In the genomic region with DNA sequence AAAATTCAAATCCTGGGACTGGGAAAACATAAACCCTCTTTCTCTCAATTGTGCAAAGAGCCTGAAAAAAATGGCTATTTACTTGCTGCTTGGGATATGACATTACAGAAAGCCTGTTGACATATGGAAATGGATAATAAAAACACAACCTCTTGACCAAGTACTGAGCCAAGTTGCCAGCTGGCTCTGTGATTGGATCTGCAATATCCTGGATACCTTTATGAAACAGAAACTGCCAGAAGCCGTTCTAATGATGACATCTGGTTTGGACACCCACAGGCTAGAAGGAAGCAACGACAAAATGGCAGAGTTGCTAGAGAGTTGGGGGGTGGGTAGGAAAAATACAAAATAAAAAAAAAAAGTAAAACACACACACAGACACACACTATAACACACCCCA, we compare ENCODE assay signal across 31 cellular contexts.
DNase-seq lines count a peak whose midpoint lies in the region; ATAC-seq, FAIRE-seq and TF ChIP-seq lines count a peak whose summit lies in the region.
"Had no signal": no experiment of that assay in that cellular context is flagged by ENCODE, and none has a peak within 500 bp of the region (broad histone marks: within the 10 kb centered on the region; RNA-seq: fewer than 3 reads in every experiment).

No MANE protein-coding gene starts in this region.

- no peak overlapping the region for H4K8ac ChIP-seq in H1 (ENCODE audit: extremely low read depth, insufficient read depth, low read length)

- H3K18ac ChIP-seq in H1 (ENCODE audit: extremely low read depth, low read length): no peak overlapping the region

- TF ChIP-seq EP300 in H1 (IDR thresholded peaks at IDR 0.05; ENCODE audit: borderline replicate concordance in 1 of 2, low read depth in 2 of 2, low read length in 2 of 2): no peak
- no peak for TF ChIP-seq EP300 in transverse colon (IDR thresholded peaks at IDR 0.05; ENCODE audit: low read depth)

- no peak overlapping the region for H2BK15ac ChIP-seq in H1 (ENCODE audit: low read length)

- no peak overlapping the region for H3K23ac ChIP-seq in H1 (ENCODE audit: insufficient read length)

- H3K4ac ChIP-seq in H1 (replicated peaks; ENCODE audit: insufficient read length, low read depth, low read length): no peak overlapping the region

- H4K5ac ChIP-seq in H1 (ENCODE audit: insufficient read length, low read depth, low read length): no peak overlapping the region

- H3K4me3 ChIP-seq in H1 (ENCODE audit: extremely low read depth in 1 of 4, insufficient read depth in 2 of 4, low read depth in 3 of 4, low read length in 4 of 4): no peak overlapping the region
- H3K4me3 ChIP-seq in left lung: no peak overlapping the region
- no peak overlapping the region for H3K4me3 ChIP-seq in transverse colon
- H3K4me3 ChIP-seq: A549, ascending aorta, cardiac muscle cell, colonic mucosa, skin epidermis had no signal

- H2BK5ac ChIP-seq in H1 (ENCODE audit: low read depth, low read length): no peak overlapping the region

- peak overlapping the region; percentile 22; the same call in 1 of the 2 replicates for H2AFZ ChIP-seq in H1 (ENCODE audit: low read length)
- H2AFZ ChIP-seq: parathyroid adenoma had no signal

- no peaks in the 10 kb centered on the region for H3K79me1 ChIP-seq in H1 (ENCODE audit: low read depth, low read length)

- DNase-seq in DMS 273 (lab: John Stamatoyannopoulos, UW; ENCODE audit: unreplicated experiment) (peak; percentile 78), NCI-H1092 treated with DMSO at 0.1 percent for 48 hours (lab: John Stamatoyannopoulos, UW) (peak; percentile 79), NCI-H510A treated with DMSO at 0.1 percent for 48 hours (lab: John Stamatoyannopoulos, UW) (peak; percentile 27), H1 (ENCODE audit: low read depth in 1 of 2, low spot score in 2 of 2) (no peak), left lung (no peak), HT-29 (ENCODE audit: low spot score) (no peak), RKO (ENCODE audit: low spot score) (no peak), transverse colon (no peak)
- DNase-seq: activated CD4-positive, alpha-beta memory T cell treated with anti-CD3 and anti-CD28 coated beads for 36 hours; activated T-cell treated with anti-CD3 and anti-CD28 coated beads, Interleukin-2, amount 50 U/mL, for 72 hours; CD4-positive, alpha-beta memory T cell; colonic mucosa; effector CD8-positive, alpha-beta T cell; H7; mesenchymal stem cell; MM.1S; NCI-H146; PC-3; stimulated activated naive CD4-positive, alpha-beta T cell treated with Interleukin-2 at 50 U/mL for 16 hours; T-helper 2 cell had no signal

- no peak overlapping the region for H3K56ac ChIP-seq in H1 (replicated peaks; ENCODE audit: insufficient read length, low read depth, low read length)

- H4K20me1 ChIP-seq in H1 (replicated peaks in 1 of 2; ENCODE audit: control insufficient read depth in 1 of 2, insufficient read depth in 2 of 2, low read length in 2 of 2): no peaks in the 10 kb centered on the region

- TF ChIP-seq CTCF in H1 (IDR thresholded peaks at IDR 0.05; ENCODE audit: control extremely low read depth in 1 of 3, insufficient read depth in 1 of 3, low read depth in 1 of 3, low read length in 3 of 3) (no peak), left lung (IDR thresholded peaks at IDR 0.05) (no peak), transverse colon (IDR thresholded peaks at IDR 0.05) (no peak)

- TF ChIP-seq RAD21 in H1 (IDR thresholded peaks at IDR 0.05 in 1 of 2, conservative IDR thresholded peaks at IDR 0.05 in 1 of 2; ENCODE audit: low read depth in 2 of 2, low read length in 2 of 2): no peak

- H2BK20ac ChIP-seq in H1 (ENCODE audit: low read length): no peak overlapping the region

- no peaks in the 10 kb centered on the region for H3K79me2 ChIP-seq in H1 (ENCODE audit: control insufficient read depth in 1 of 2, insufficient read depth in 2 of 2, low read length in 2 of 2)
- H3K79me2 ChIP-seq: parathyroid adenoma had no signal

- H3K27me3 ChIP-seq in H1 (replicated peaks in 1 of 4; ENCODE audit: control insufficient read depth in 3 of 4, extremely low read depth in 1 of 4, insufficient read depth in 3 of 4, low read length in 3 of 4): no peaks in the 10 kb centered on the region
- H3K27me3 ChIP-seq in left lung: no peaks in the 10 kb centered on the region
- H3K27me3 ChIP-seq in transverse colon: no peaks in the 10 kb centered on the region
- H3K27me3 ChIP-seq: ascending aorta, cardiac muscle cell, colonic mucosa had no signal

- no peak overlapping the region for H2AK5ac ChIP-seq in H1 (ENCODE audit: low read depth, low read length)

- CTCF ChIA-PET in H1 (lab: Charles Lee; ENCODE audit: partially characterized antibody): interaction anchor here (0.8 kb wide), 1 partner anchor 10 kb away, joined by 3 read pairs; no protein-coding TSS in a partner anchor

- H3K4me1 ChIP-seq in H1 (replicated peaks in 1 of 4; ENCODE audit: control insufficient read depth in 3 of 4, insufficient read depth in 4 of 4, low read length in 3 of 4) (no peaks in the 10 kb centered on the region; a peak in 1 of 7 replicates), left lung (no peaks in the 10 kb centered on the region), transverse colon (no peaks in the 10 kb centered on the region)
- H3K4me1 ChIP-seq: A549, ascending aorta, colonic mucosa, parathyroid adenoma had no signal

- H3K14ac ChIP-seq in H1 (ENCODE audit: insufficient read length): no peak overlapping the region

- TF ChIP-seq POLR2A in H1 (IDR thresholded peaks at IDR 0.05; ENCODE audit: control extremely low read depth in 1 of 2, low read depth in 2 of 2, low read length in 2 of 2) (no peak), transverse colon (IDR thresholded peaks at IDR 0.05) (no peak)

- WGBS in H1 (ENCODE audit: extremely low coverage in 1 of 2, insufficient coverage in 1 of 2, insufficient read length in 1 of 2, insufficient replicate concordance in 2 of 2, low coverage in 1 of 2, low lambda C conversion rate in 2 of 2, missing lambda C conversion rate in 1 of 2), 2 experiments: 69% methylated on average over 2 of the region's 2 CpGs; no CpG with 5 or more reads in 1 of the 2 experiments
- 40 to 57% methylated on average over 2 of the region's 2 CpGs for WGBS in transverse colon (ENCODE audit: low coverage in 1 of 2), 2 donors

- H2BK120ac ChIP-seq in H1 (replicated peaks; ENCODE audit: low read depth, low read length): no peak overlapping the region

- H3K36me3 ChIP-seq in H1 (ENCODE audit: control insufficient read depth in 2 of 4, insufficient read depth in 4 of 4, low read length in 3 of 4) (no peaks in the 10 kb centered on the region), left lung (no peaks in the 10 kb centered on the region), transverse colon (no peaks in the 10 kb centered on the region)
- H3K36me3 ChIP-seq: ascending aorta, cardiac muscle cell, colonic mucosa had no signal

- no peak overlapping the region for H2BK12ac ChIP-seq in H1 (ENCODE audit: low read depth, low read length)

- no peak overlapping the region for H3K4me2 ChIP-seq in H1 (ENCODE audit: insufficient read depth in 1 of 2, low read depth in 2 of 2, low read length in 2 of 2)
- H3K4me2 ChIP-seq: A549 had no signal

- FAIRE-seq in H1 (lab: Jason Lieb, UNC): no peak
- FAIRE-seq: A549, D721Med, GM12891, urothelium cell line had no signal

- H3K9me3 ChIP-seq in H1 (ENCODE audit: insufficient read depth in 2 of 2, low read depth in 1 of 2, low read length in 1 of 2): no peaks in the 10 kb centered on the region
- no peaks in the 10 kb centered on the region for H3K9me3 ChIP-seq in left lung
- H3K9me3 ChIP-seq in transverse colon: no peaks in the 10 kb centered on the region
- H3K9me3 ChIP-seq: A549, ascending aorta, colonic mucosa had no signal

- no peak for ATAC-seq in left lung
- ATAC-seq: A549; activated CD4-positive, CD25-positive, alpha-beta regulatory T cell treated with anti-CD3 and anti-CD28 coated beads, Interleukin-2, amount 50 U/mL, for 24 hours; activated T-cell treated with anti-CD3 and anti-CD28 coated beads, Interleukin-2, amount 50 U/mL, for 72 hours; left lobe of liver; PC-3 had no signal

- POLR2A ChIA-PET in H1 (lab: Charles Lee; ENCODE audit: partially characterized antibody): no interaction called here

- no peak overlapping the region for H3K9ac ChIP-seq in H1 (replicated peaks in 1 of 4; ENCODE audit: extremely low read depth in 1 of 4, low read depth in 3 of 4, low read length in 3 of 4)
- H3K9ac ChIP-seq: parathyroid adenoma had no signal

- in situ Hi-C loops in transverse colon (cut with MboI; ENCODE audit: low pct_ligation_motif_present in 1 of 4, low pct_unique_long_range_greater_than_20kb in 1 of 4, low sequenced_read_pairs in 3 of 4): no loop called here

- intact Hi-C loops in left lung (cut with DNase I) (no loop called here), transverse colon (cut with DNase I; ENCODE audit: low total_unique reads) (no loop called here)

- H3K27ac ChIP-seq in H1 (ENCODE audit: low read depth, low read length) (no peak overlapping the region), left lung (no peak overlapping the region), transverse colon (no peak overlapping the region)
- H3K27ac ChIP-seq: A549, ascending aorta, cardiac muscle cell, colonic mucosa, epithelial cell of prostate, parathyroid adenoma, skin epidermis had no signal

- H3K23me2 ChIP-seq in H1 (ENCODE audit: low read depth, low read length): no peaks in the 10 kb centered on the region; the same call in 1 of the 2 replicates

- H4K91ac ChIP-seq in H1 (replicated peaks; ENCODE audit: insufficient read length, low read length): no peak overlapping the region

TF ChIP-seq in H1, 55 proteins besides CTCF, POLR2A, EP300 and RAD21 (continues in another document):
- no peak for TF ChIP-seq EGR1 (IDR thresholded peaks at IDR 0.05; ENCODE audit: borderline replicate concordance, low read depth, low read length)
- no peak for TF ChIP-seq RNF2 (IDR thresholded peaks at IDR 0.05; ENCODE audit: borderline replicate concordance, low read depth, low read length, missing control alignments, poor library complexity, severe bottlenecking)
- no peak for TF ChIP-seq FOSL1 (IDR thresholded peaks at IDR 0.05; ENCODE audit: insufficient read depth, low read depth, low read length)
- TF ChIP-seq SIN3A (conservative IDR thresholded peaks at IDR 0.05 in 1 of 2, IDR thresholded peaks at IDR 0.05 in 1 of 2; ENCODE audit: low read depth in 1 of 2, low read length in 2 of 2): no peak
- TF ChIP-seq, protein P1, sequence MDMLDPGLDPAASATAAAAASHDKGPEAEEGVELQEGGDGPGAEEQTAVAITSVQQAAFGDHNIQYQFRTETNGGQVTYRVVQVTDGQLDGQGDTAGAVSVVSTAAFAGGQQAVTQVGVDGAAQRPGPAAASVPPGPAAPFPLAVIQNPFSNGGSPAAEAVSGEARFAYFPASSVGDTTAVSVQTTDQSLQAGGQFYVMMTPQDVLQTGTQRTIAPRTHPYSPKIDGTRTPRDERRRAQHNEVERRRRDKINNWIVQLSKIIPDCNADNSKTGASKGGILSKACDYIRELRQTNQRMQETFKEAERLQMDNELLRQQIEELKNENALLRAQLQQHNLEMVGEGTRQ (IDR thresholded peaks at IDR 0.05; ENCODE audit: low read length): no peak
- no peak for TF ChIP-seq EZH2 (IDR thresholded peaks at IDR 0.05; ENCODE audit: low read depth, low read length, severe bottlenecking)
- no peak for TF ChIP-seq SIX5 (IDR thresholded peaks at IDR 0.05; ENCODE audit: low read depth, low read length)
- TF ChIP-seq SP2 (IDR thresholded peaks at IDR 0.05; ENCODE audit: low read length): no peak
- TF ChIP-seq BACH1 (IDR thresholded peaks at IDR 0.05; ENCODE audit: low read length): no peak

Comparison
In these comparisons a context has a peak if more than half of its experiments do, and no peak if none do; other contexts are left out.
1. DNase-seq: peak in DMS 273 (single experiment), NCI-H1092 treated with DMSO at 0.1 percent for 48 hours (single experiment) and NCI-H510A treated with DMSO at 0.1 percent for 48 hours (single experiment); none in H1 (0 of 2), left lung (0 of 2), HT-29 (single experiment), RKO (single experiment) and transverse colon (single experiment).